Comparison of ENCODE assay signal across 7 cellular contexts in the genomic region with DNA sequence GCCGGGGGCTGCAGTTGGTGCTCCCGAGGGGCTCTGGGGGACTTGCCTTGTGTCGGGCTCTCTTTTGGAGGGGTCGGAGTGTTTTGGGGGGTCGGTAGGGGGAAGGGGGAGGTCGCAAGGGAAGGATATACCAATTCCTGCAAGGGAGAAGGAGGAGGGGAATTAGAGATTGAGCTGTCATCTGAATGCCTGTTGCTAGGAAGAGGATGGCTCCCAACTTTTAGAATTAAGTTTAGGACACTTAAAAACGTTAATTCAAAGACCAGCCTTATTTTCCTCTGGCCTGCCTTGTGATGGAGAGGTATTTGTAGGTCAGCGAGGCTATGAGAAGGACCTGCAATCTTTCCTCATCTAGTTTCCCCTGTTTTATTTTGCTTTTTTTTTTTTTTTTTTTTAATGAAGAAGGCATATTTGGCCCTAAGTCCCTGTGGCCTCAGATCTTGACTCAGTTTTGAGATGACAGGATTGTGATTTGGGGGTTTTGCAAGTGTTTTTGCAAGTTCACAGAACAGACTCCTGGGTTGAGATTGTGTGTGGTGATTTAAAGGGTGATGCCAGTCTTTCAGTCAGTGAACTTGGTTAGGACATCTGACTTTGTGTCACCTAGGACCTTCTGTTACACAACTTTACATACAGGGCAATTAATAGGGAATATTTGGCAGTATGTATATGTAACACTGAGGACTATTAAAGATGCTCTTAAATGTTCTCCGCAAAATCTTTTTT. TPM values are rescaled to one million over a fixed set of nuclear protein-coding genes. Genes with fewer than 3 reads are reported as not detected.
DNase-seq lines count a peak whose midpoint lies in the region; ATAC-seq, FAIRE-seq and TF ChIP-seq lines count a peak whose summit lies in the region.

No MANE protein-coding gene starts in this region.

- H3K27me3 ChIP-seq in GM23248 (replicated peaks; ENCODE audit: insufficient read depth) (no peaks in the 10 kb centered on the region), SJSA1 (replicated peaks) (no peaks in the 10 kb centered on the region), neuron (ENCODE audit: insufficient read depth, low read length) (no peaks in the 10 kb centered on the region)

- H2AFZ ChIP-seq in GM23248 (peak overlapping the region; percentile 99), neuron (ENCODE audit: low read depth, low read length) (peak overlapping the region; percentile 97)

- H3K4me1 ChIP-seq in GM23248 (ENCODE audit: insufficient read depth) = peaks cover 19% of the 10 kb centered on the region
- peaks cover 7% of the 10 kb centered on the region for H3K4me1 ChIP-seq in SJSA1 (replicated peaks)
- peaks cover 22% of the 10 kb centered on the region for H3K4me1 ChIP-seq in neuron (ENCODE audit: insufficient read depth, low read length)

- peak overlapping the region; percentile 24 for H3K27ac ChIP-seq in GM23248
- H3K27ac ChIP-seq in SJSA1 = no peak overlapping the region

- H3K36me3 ChIP-seq in GM23248 (ENCODE audit: low read depth) = no peaks in the 10 kb centered on the region
- H3K36me3 ChIP-seq in SJSA1 = no peaks in the 10 kb centered on the region
- no peaks in the 10 kb centered on the region for H3K36me3 ChIP-seq in neuron (ENCODE audit: insufficient read depth, low read length)

- peak overlapping the region; percentile 86 for H3K4me2 ChIP-seq in GM23248 (ENCODE audit: unreplicated experiment)

- H3K9me3 ChIP-seq in GM23248 (ENCODE audit: low read depth) = no peaks in the 10 kb centered on the region
- no peaks in the 10 kb centered on the region for H3K9me3 ChIP-seq in SJSA1 (replicated peaks)
- no peaks in the 10 kb centered on the region for H3K9me3 ChIP-seq in neuron (ENCODE audit: low read length)

- no peaks in the 10 kb centered on the region for H3K9me2 ChIP-seq in GM23248 (ENCODE audit: insufficient read depth)

- peak; percentile 48 for DNase-seq in GM23248
- peak in 1 of 2 experiments; percentile 1 for DNase-seq in SJSA1 (ENCODE audit: low read depth in 1 of 2, low spot score in 2 of 2)
- peak; percentile 25 to 57 for DNase-seq in erythroblast (lab: John Stamatoyannopoulos, UW)
- no peak for DNase-seq in D721Med (ENCODE audit: insufficient read length, low spot score)
- DNase-seq in stimulated activated CD4-positive, alpha-beta T cell treated with anti-CD3 and anti-CD28 coated beads, Interleukin-15, amount 100 ng/mL, for 24 hours = no peak

- TF ChIP-seq POLR2A in erythroblast (IDR thresholded peaks at IDR 0.05; ENCODE audit: low read length) = no peak

- WGBS in GM23248 (ENCODE audit: low coverage in 1 of 2, low lambda C conversion rate in 2 of 2, missing lambda C conversion rate in 2 of 2), 2 experiments = 13 to 18% methylated on average over 8 to 9 of the region's 9 CpGs

- ATAC-seq in GM18498 (IDR thresholded peaks at IDR 0.05; ENCODE audit: unreplicated experiment) = no peak

- TF ChIP-seq CTCF in D721Med (IDR thresholded peaks at IDR 0.05; ENCODE audit: insufficient read depth, missing control alignments) = no peak

- H4K20me1 ChIP-seq in GM23248 (ENCODE audit: insufficient read depth) = no peaks in the 10 kb centered on the region

- H3K4me3 ChIP-seq in GM23248 (peak overlapping the region; percentile 99), SJSA1 (peak overlapping the region; percentile 66), neuron (ENCODE audit: low read length) (peak overlapping the region; percentile 71)

- FAIRE-seq in D721Med (lab: Jason Lieb, UNC) = no peak

- H3K79me2 ChIP-seq in GM23248 (ENCODE audit: insufficient read depth) = peaks cover 54% of the 10 kb centered on the region

- in situ Hi-C loops in GM23248 (cut with MboI) = no loop called here

- peaks cover 4% of the 10 kb centered on the region for H3F3A ChIP-seq in GM23248 (ENCODE audit: insufficient read depth)

- peak overlapping the region; percentile 86 for H3K9ac ChIP-seq in GM23248

RNA-seq across cellular contexts. Expression of gene TMEM135, which starts 0.7 kb away (rescaled TPM):
- 8.0 and 11.0 TPM in 2 replicates for total RNA-seq in GM23248 (2014; rRNA removed; shearing (Covaris generic))
- 11.9 and 12.5 TPM in 2 replicates for polyA plus RNA-seq in GM23248 (2016; fragmentation: Nextera tagmentation; extraction: Ambion mirVana)
- 6.0 and 6.4 TPM in 2 replicates for total RNA-seq in SJSA1 (2014; rRNA removed; shearing (Covaris generic))

Comparison
In these comparisons a context has a peak if more than half of its experiments do, and no peak if none do; other contexts are left out.
1. DNase-seq: peak in GM23248 (single experiment) and erythroblast (2 of 2); none in D721Med (single experiment) and stimulated activated CD4-positive, alpha-beta T cell treated with anti-CD3 and anti-CD28 coated beads, Interleukin-15, amount 100 ng/mL, for 24 hours (single experiment).
2. Peak in every context shown above with its lines, with median percentiles within 50 percentile points of each other: H3K4me3 ChIP-seq.